In genomic region chr9:95031711-95032461, GRCh38 we compare ENCODE assay signal across 10 cellular contexts.
DNase-seq lines count a peak whose midpoint lies in the region; ATAC-seq and TF ChIP-seq lines count a peak whose summit lies in the region.
"Had no signal": no experiment of that assay in that cellular context is flagged by ENCODE, and none has a peak within 500 bp of the region (broad histone marks: within the 10 kb centered on the region; RNA-seq: fewer than 3 reads in every experiment).

No MANE protein-coding gene starts in this region.

- peak; percentile 44 for ATAC-seq in left colon
- ATAC-seq in activated CD8-positive, alpha-beta memory T cell treated with anti-CD3 and anti-CD28 coated beads, Interleukin-2, amount 10 ng/mL, durations not matched to agents 7 days and 5 days: no peak

- in situ Hi-C loops in KBM-7 (cut with MboI; ENCODE audit: low pct_unique_long_range_greater_than_20kb, low sequenced_read_pairs): no loop called here

- H2AFZ ChIP-seq in PC-9: no peak overlapping the region

- BruUV-seq in PC-9 (replicated peaks; lab: Mats Ljungman, UMichigan): no TSS peak

- DNase-seq in KBM-7: peak; percentile 49
- no peak for DNase-seq in PC-9
- no peak for DNase-seq in left colon
- DNase-seq in substantia nigra (lab: John Stamatoyannopoulos, UW): peak in 6 of 49 donors; percentile 25 to 60 (median 43)
- no peak for DNase-seq in NCI-H2171 treated with DMSO at 0.1 percent for 48 hours (lab: John Stamatoyannopoulos, UW)
- DNase-seq in BE2C: no peak
- no peak for DNase-seq in activated CD8-positive, alpha-beta memory T cell treated with anti-CD3 and anti-CD28 coated beads, Interleukin-2, amount 10 ng/mL, durations not matched to agents 7 days and 5 days
- no peak for DNase-seq in activated naive CD4-positive, alpha-beta T cell (lab: John Stamatoyannopoulos, UW)
- DNase-seq: NCI-H2171 had no signal

- no peak overlapping the region for H3K4me3 Mint-ChIP-seq in activated CD8-positive, alpha-beta memory T cell treated with anti-CD3 and anti-CD28 coated beads, Interleukin-2, amount 10 ng/mL, durations not matched to agents 7 days and 5 days
- H3K4me3 Mint-ChIP-seq: activated naive CD8-positive, alpha-beta T cell had no signal

- POLR2A ChIA-PET in PC-9 (lab: Charles Lee; ENCODE audit: unreplicated experiment): no interaction called here

- peaks cover 47% of the 10 kb centered on the region for H3F3A ChIP-seq in PC-9 (ENCODE audit: insufficient read depth, low read depth)

- no peaks in the 10 kb centered on the region for H3K27me3 Mint-ChIP-seq in activated CD8-positive, alpha-beta memory T cell treated with anti-CD3 and anti-CD28 coated beads, Interleukin-2, amount 10 ng/mL, durations not matched to agents 7 days and 5 days
- H3K27me3 Mint-ChIP-seq: activated naive CD8-positive, alpha-beta T cell had no signal

- peaks cover 84% of the 10 kb centered on the region for H4K20me1 ChIP-seq in PC-9 (ENCODE audit: insufficient read depth)

- no peaks in the 10 kb centered on the region for H3K9me3 Mint-ChIP-seq in activated CD8-positive, alpha-beta memory T cell treated with anti-CD3 and anti-CD28 coated beads, Interleukin-2, amount 10 ng/mL, durations not matched to agents 7 days and 5 days (ENCODE audit: low read depth)

- no peaks in the 10 kb centered on the region for H3K36me3 Mint-ChIP-seq in activated CD8-positive, alpha-beta memory T cell treated with anti-CD3 and anti-CD28 coated beads, Interleukin-2, amount 10 ng/mL, durations not matched to agents 7 days and 5 days

- H3K4me1 Mint-ChIP-seq in activated CD8-positive, alpha-beta memory T cell treated with anti-CD3 and anti-CD28 coated beads, Interleukin-2, amount 10 ng/mL, durations not matched to agents 7 days and 5 days: peaks cover 3% of the 10 kb centered on the region

- CTCF ChIA-PET in PC-9 (lab: Charles Lee): no interaction called here
- CTCF ChIA-PET in activated CD8-positive, alpha-beta memory T cell treated with anti-CD3 and anti-CD28 coated beads, Interleukin-2, amount 10 ng/mL, durations not matched to agents 7 days and 5 days (lab: Charles Lee): no interaction called here

- H3K36me3 ChIP-seq in PC-9 (ENCODE audit: low read depth) (peaks cover 46% of the 10 kb centered on the region), BE2C (peaks cover 43% of the 10 kb centered on the region)

- 0 out of 2 replicates have a peak, but pooled peaks cover 12% of the 10 kb centered on the region for H3K4me1 ChIP-seq in PC-9 (replicated peaks; ENCODE audit: insufficient read depth)
- H3K4me1 ChIP-seq in BE2C: peaks cover 53% of the 10 kb centered on the region

- no peak overlapping the region for H3K27ac Mint-ChIP-seq in activated CD8-positive, alpha-beta memory T cell treated with anti-CD3 and anti-CD28 coated beads, Interleukin-2, amount 10 ng/mL, durations not matched to agents 7 days and 5 days
- H3K27ac Mint-ChIP-seq: activated naive CD8-positive, alpha-beta T cell had no signal

- H3K4me3 ChIP-seq in PC-9: no peak overlapping the region
- H3K4me3 ChIP-seq in BE2C (ENCODE audit: low read depth, low read length): no peak overlapping the region

- intact Hi-C loops in PC-9 (cut with micrococcal nuclease; ENCODE audit: unreplicated experiment): no loop called here
- intact Hi-C loops in left colon (cut with DNase I, micrococcal nuclease): no loop called here

- no peaks in the 10 kb centered on the region for H3K9me2 ChIP-seq in PC-9 (ENCODE audit: insufficient read depth)

- H3K27ac ChIP-seq in PC-9: peak overlapping the region; percentile 23; the same call in 1 of the 2 replicates
- H3K27ac ChIP-seq in substantia nigra (ENCODE audit: low read depth, low read length, poor library complexity, severe bottlenecking): peak overlapping the region; percentile 87

- H3K79me2 ChIP-seq in PC-9 (ENCODE audit: low read depth): peaks cover 96% of the 10 kb centered on the region

- no peaks in the 10 kb centered on the region for H3K27me3 ChIP-seq in PC-9 (ENCODE audit: insufficient read depth, low read depth)
- H3K27me3 ChIP-seq in BE2C: no peaks in the 10 kb centered on the region

- H3K4me2 ChIP-seq in PC-9: no peak overlapping the region

- H3K9me3 ChIP-seq in PC-9 (ENCODE audit: insufficient read depth, low read depth): no peaks in the 10 kb centered on the region
- H3K9me3 ChIP-seq in BE2C: no peaks in the 10 kb centered on the region

- TF ChIP-seq CTCF in PC-9 (conservative IDR thresholded peaks at IDR 0.05): no peak
- no peak for TF ChIP-seq CTCF in BE2C (IDR thresholded peaks at IDR 0.05; ENCODE audit: low read depth, low read length)
